8 cellular contexts compared by ENCODE assay signal in genomic region chr6:20211037-20211940, GRCh38. TPM values are rescaled to one million over a fixed set of nuclear protein-coding genes. Genes with fewer than 3 reads are reported as not detected.
A peak's percentile ranks its signal among the peaks of the same experiment; 100 is the strongest.
DNase-seq lines count a peak whose midpoint lies in the region; ATAC-seq and TF ChIP-seq lines count a peak whose summit lies in the region.

No MANE protein-coding gene starts in this region.

- POLR2A ChIA-PET in activated B cell treated with CpG ODN at 0.5 μM for 24 hours (lab: Charles Lee) = no interaction called here

- peaks cover 6% of the 10 kb centered on the region for H3K36me3 Mint-ChIP-seq in T-helper 2 cell treated with Interferon-gamma antibody and Interleukin-4, amounts not matched to agents 5 μg/mL and 100 μg/mL, for 36 hours (ENCODE audit: low read depth)
- H3K36me3 Mint-ChIP-seq in activated B cell treated with CpG ODN at 0.5 μM for 24 hours (ENCODE audit: low read depth) = peaks cover 2% of the 10 kb centered on the region

- peaks cover 53% of the 10 kb centered on the region for H3K4me1 Mint-ChIP-seq in T-helper 2 cell treated with Interferon-gamma antibody and Interleukin-4, amounts not matched to agents 5 μg/mL and 100 μg/mL, for 36 hours (ENCODE audit: low read depth)
- peaks cover 32% of the 10 kb centered on the region for H3K4me1 Mint-ChIP-seq in activated B cell treated with CpG ODN at 0.5 μM for 24 hours

- no peak for TF ChIP-seq CTCF in activated B cell treated with CpG ODN at 0.5 μM for 24 hours (IDR thresholded peaks at IDR 0.05)
- TF ChIP-seq CTCF in smooth muscle cell (IDR thresholded peaks at IDR 0.05; ENCODE audit: borderline replicate concordance, insufficient read depth, poor library complexity, severe bottlenecking) = no peak

- no peaks in the 10 kb centered on the region for H3K79me2 ChIP-seq in smooth muscle cell (ENCODE audit: low read depth)

- H3K27me3 Mint-ChIP-seq in T-helper 2 cell treated with Interferon-gamma antibody and Interleukin-4, amounts not matched to agents 5 μg/mL and 100 μg/mL, for 36 hours (ENCODE audit: low read depth) = no peaks in the 10 kb centered on the region
- peaks cover 2% of the 10 kb centered on the region for H3K27me3 Mint-ChIP-seq in activated B cell treated with CpG ODN at 0.5 μM for 24 hours

- H3K36me3 ChIP-seq in iPS-15b (ENCODE audit: control insufficient read depth, insufficient read depth, low read length) = no peaks in the 10 kb centered on the region
- H3K36me3 ChIP-seq in smooth muscle cell (ENCODE audit: low read depth) = no peaks in the 10 kb centered on the region

- H3K4me1 ChIP-seq in iPS-15b (ENCODE audit: control insufficient read depth, insufficient read depth, low read length) (peaks cover 20% of the 10 kb centered on the region), smooth muscle cell (ENCODE audit: low read depth) (peaks cover 11% of the 10 kb centered on the region)

- no peaks in the 10 kb centered on the region for H4K20me1 ChIP-seq in smooth muscle cell (ENCODE audit: low read depth)

- peak overlapping the region; percentile 95 for H3K4me2 ChIP-seq in smooth muscle cell

- H3K4me3 ChIP-seq in iPS-15b (ENCODE audit: low read depth, low read length) = peak overlapping the region; percentile 88
- peak overlapping the region; percentile 71 for H3K4me3 ChIP-seq in smooth muscle cell

- H3K9ac ChIP-seq in iPS-15b (ENCODE audit: low read depth, low read length) (peak overlapping the region; percentile 47), smooth muscle cell (ENCODE audit: low read depth) (no peak overlapping the region)

- intact Hi-C loops in activated B cell treated with CpG ODN at 0.5 μM for 24 hours (cut with micrococcal nuclease) (loop anchor here (5.0 kb wide), 2 partner anchors 1376 to 1949 kb away; partner anchors contain the start of gene DEK), posterior vena cava (cut with DNase I) (loop anchor here (5.0 kb wide), 1 partner anchor 84 kb away; no protein-coding TSS in a partner anchor)

- peak overlapping the region; percentile 91 for H3K4me3 Mint-ChIP-seq in T-helper 2 cell treated with Interferon-gamma antibody and Interleukin-4, amounts not matched to agents 5 μg/mL and 100 μg/mL, for 36 hours
- peak overlapping the region; percentile 90 for H3K4me3 Mint-ChIP-seq in activated B cell treated with CpG ODN at 0.5 μM for 24 hours

- H3K27me3 ChIP-seq in iPS-15b (ENCODE audit: control insufficient read depth, insufficient read depth, low read length) (peaks cover 3% of the 10 kb centered on the region), smooth muscle cell (ENCODE audit: low read depth) (no peaks in the 10 kb centered on the region)

- peak overlapping the region; percentile 89 for H2AFZ ChIP-seq in smooth muscle cell (ENCODE audit: low read depth)

- H3K9me3 ChIP-seq in iPS-15b (ENCODE audit: control insufficient read depth, insufficient read depth, low read length) (no peaks in the 10 kb centered on the region), smooth muscle cell (replicated peaks; ENCODE audit: low read depth) (no peaks in the 10 kb centered on the region)

- CTCF ChIA-PET in activated B cell treated with CpG ODN at 0.5 μM for 24 hours (lab: Charles Lee) = interaction anchor here (0.6 kb wide), 1 partner anchor 317 kb away, joined by 3 read pairs; no protein-coding TSS in a partner anchor

- H3F3A ChIP-seq in smooth muscle cell (ENCODE audit: low read depth) = peaks cover 4% of the 10 kb centered on the region

- 11% methylated on average over 17 of the region's 17 CpGs for WGBS in smooth muscle cell (ENCODE audit: low lambda C conversion rate)

- no peak for DNase-seq in T-helper 2 cell treated with Interferon-gamma antibody and Interleukin-4, amounts not matched to agents 5 μg/mL and 100 μg/mL, for 36 hours (ENCODE audit: low spot score)
- no peak for DNase-seq in T-helper 2 cell
- no peak for DNase-seq in activated B cell treated with CpG ODN at 0.5 μM for 24 hours
- DNase-seq in smooth muscle cell (lab: John Stamatoyannopoulos, UW; ENCODE audit: unreplicated experiment) = no peak
- DNase-seq in hepatic stellate cell (ENCODE audit: low spot score) = no peak
- no peak for DNase-seq in posterior vena cava (ENCODE audit: low spot score)

- H3K27ac ChIP-seq in smooth muscle cell (ENCODE audit: low read depth) = no peak overlapping the region

- H3K9me3 Mint-ChIP-seq in T-helper 2 cell treated with Interferon-gamma antibody and Interleukin-4, amounts not matched to agents 5 μg/mL and 100 μg/mL, for 36 hours = no peaks in the 10 kb centered on the region
- no peaks in the 10 kb centered on the region for H3K9me3 Mint-ChIP-seq in activated B cell treated with CpG ODN at 0.5 μM for 24 hours

- ATAC-seq in HG03457 (IDR thresholded peaks at IDR 0.05; ENCODE audit: unreplicated experiment) (peak; percentile 25), activated B cell treated with CpG ODN at 0.5 μM for 24 hours (ENCODE audit: low read depth) (no peak)

- H3K27ac Mint-ChIP-seq in T-helper 2 cell treated with Interferon-gamma antibody and Interleukin-4, amounts not matched to agents 5 μg/mL and 100 μg/mL, for 36 hours = peak overlapping the region; percentile 93
- H3K27ac Mint-ChIP-seq in activated B cell treated with CpG ODN at 0.5 μM for 24 hours = peak overlapping the region; percentile 63

RNA-seq across cellular contexts. Expression of gene MBOAT1, which starts 1.0 kb away (rescaled TPM):
- total RNA-seq in activated B cell treated with CpG ODN at 0.5 μM for 24 hours (3.5 and 3.7 TPM in 2 replicates), smooth muscle cell (2.5 and 2.6 TPM in 2 replicates), posterior vena cava (1 to 10 TPM; 6.1 to 8.7 TPM)
- polyA plus RNA-seq in smooth muscle cell = 0.09 and 0.73 TPM in 2 replicates
